ENCODE assay signal across 1 cellular context in genomic region chr15:72685925-72686794, GRCh38.
TF ChIP-seq lines count a peak whose summit lies in the region.

Gene BBS4 (plus strand): TSS chr15:72686207. CDS start chr15:72686228, 21 bp downstream.
Gene HIGD2B (minus strand): TSS chr15:72686182. CDS start chr15:72676374, 9,808 bp downstream.

TF ChIP-seq in K562, 482 proteins besides CTCF, POLR2A, EP300 and RAD21 (continued from another document and continues in another):
- TF ChIP-seq TGIF2 (CRISPR knock-in tag; IDR thresholded peaks at IDR 0.05) (no peak), KLF10 (CRISPR knock-in tag; IDR thresholded peaks at IDR 0.05) (no peak), GABPA (tag; conservative IDR thresholded peaks at IDR 0.05; ENCODE audit: low read depth) (peak; percentile 96), ZNF124 (CRISPR knock-in tag; IDR thresholded peaks at IDR 0.05) (no peak), ZNF184 (CRISPR knock-in tag; IDR thresholded peaks at IDR 0.05) (no peak), GATAD2B (IDR thresholded peaks at IDR 0.05; ENCODE audit: borderline replicate concordance) (no peak), FOXP4 (CRISPR knock-in tag; IDR thresholded peaks at IDR 0.05; ENCODE audit: borderline replicate concordance) (no peak; the same call in 1 of the 2 replicates), ZNF280A (IDR thresholded peaks at IDR 0.05; ENCODE audit: low read depth, partially characterized antibody) (no peak), BRD9 (IDR thresholded peaks at IDR 0.05; ENCODE audit: low read depth, partially characterized antibody) (no peak), MYNN (IDR thresholded peaks at IDR 0.05) (peak; percentile 58; the same call in 1 of the 2 replicates), MYNN (CRISPR knock-in tag; IDR thresholded peaks at IDR 0.05) (no peak), PHB (CRISPR knock-in tag; IDR thresholded peaks at IDR 0.05) (no peak), POLR2AphosphoS5 (IDR thresholded peaks at IDR 0.05; ENCODE audit: control insufficient read depth, insufficient read depth, low read depth, low read length) (peak; percentile 88), CC2D1A (IDR thresholded peaks at IDR 0.05) (no peak), FOXK2 (conservative IDR thresholded peaks at IDR 0.05 in 1 of 2, IDR thresholded peaks at IDR 0.05 in 1 of 2; ENCODE audit: low read depth in 2 of 2) (peak; percentile 8 to 92; a peak in 3 of 4 replicates), CBX3 (IDR thresholded peaks at IDR 0.05; ENCODE audit: borderline replicate concordance in 1 of 2, low read length in 2 of 2) (no peak), PHTF2 (CRISPR knock-in tag; IDR thresholded peaks at IDR 0.05) (no peak), PML (IDR thresholded peaks at IDR 0.05; ENCODE audit: low read length) (peak; percentile 48; the same call in 1 of the 2 replicates), ZNF696 (CRISPR knock-in tag; conservative IDR thresholded peaks at IDR 0.05) (no peak), SOX6 (IDR thresholded peaks at IDR 0.05) (no peak), NELFE (IDR thresholded peaks at IDR 0.05; ENCODE audit: insufficient read depth, insufficient read length) (no peak), MCM5 (IDR thresholded peaks at IDR 0.05; ENCODE audit: low read depth) (no peak), RBM25 (IDR thresholded peaks at IDR 0.05; ENCODE audit: low read depth, low read length, severe bottlenecking) (no peak), ZNF121 (CRISPR knock-in tag; conservative IDR thresholded peaks at IDR 0.05) (no peak), SRF (CRISPR knock-in tag; IDR thresholded peaks at IDR 0.05) (no peak), MAZ (CRISPR knock-in tag; conservative IDR thresholded peaks at IDR 0.05 in 1 of 2, IDR thresholded peaks at IDR 0.05 in 1 of 2) (peak; percentile 57 to 62; a peak in 1 of 4 replicates), FOXA1 (IDR thresholded peaks at IDR 0.05; ENCODE audit: borderline replicate concordance) (no peak), WHSC1 (IDR thresholded peaks at IDR 0.05; ENCODE audit: low read length) (no peak), KHSRP (IDR thresholded peaks at IDR 0.05) (no peak), CEBPB (tag; IDR thresholded peaks at IDR 0.05) (no peak), ZNF586 (CRISPR knock-in tag; conservative IDR thresholded peaks at IDR 0.05) (no peak)
- TF ChIP-seq, protein P1, sequence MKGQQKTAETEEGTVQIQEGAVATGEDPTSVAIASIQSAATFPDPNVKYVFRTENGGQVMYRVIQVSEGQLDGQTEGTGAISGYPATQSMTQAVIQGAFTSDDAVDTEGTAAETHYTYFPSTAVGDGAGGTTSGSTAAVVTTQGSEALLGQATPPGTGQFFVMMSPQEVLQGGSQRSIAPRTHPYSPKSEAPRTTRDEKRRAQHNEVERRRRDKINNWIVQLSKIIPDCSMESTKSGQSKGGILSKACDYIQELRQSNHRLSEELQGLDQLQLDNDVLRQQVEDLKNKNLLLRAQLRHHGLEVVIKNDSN (CRISPR knock-in tag; IDR thresholded peaks at IDR 0.05) = no peak
- TF ChIP-seq, protein P2, sequence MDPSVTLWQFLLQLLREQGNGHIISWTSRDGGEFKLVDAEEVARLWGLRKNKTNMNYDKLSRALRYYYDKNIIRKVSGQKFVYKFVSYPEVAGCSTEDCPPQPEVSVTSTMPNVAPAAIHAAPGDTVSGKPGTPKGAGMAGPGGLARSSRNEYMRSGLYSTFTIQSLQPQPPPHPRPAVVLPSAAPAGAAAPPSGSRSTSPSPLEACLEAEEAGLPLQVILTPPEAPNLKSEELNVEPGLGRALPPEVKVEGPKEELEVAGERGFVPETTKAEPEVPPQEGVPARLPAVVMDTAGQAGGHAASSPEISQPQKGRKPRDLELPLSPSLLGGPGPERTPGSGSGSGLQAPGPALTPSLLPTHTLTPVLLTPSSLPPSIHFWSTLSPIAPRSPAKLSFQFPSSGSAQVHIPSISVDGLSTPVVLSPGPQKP (CRISPR knock-in tag; IDR thresholded peaks at IDR 0.05) = no peak
- TF ChIP-seq, protein P3, sequence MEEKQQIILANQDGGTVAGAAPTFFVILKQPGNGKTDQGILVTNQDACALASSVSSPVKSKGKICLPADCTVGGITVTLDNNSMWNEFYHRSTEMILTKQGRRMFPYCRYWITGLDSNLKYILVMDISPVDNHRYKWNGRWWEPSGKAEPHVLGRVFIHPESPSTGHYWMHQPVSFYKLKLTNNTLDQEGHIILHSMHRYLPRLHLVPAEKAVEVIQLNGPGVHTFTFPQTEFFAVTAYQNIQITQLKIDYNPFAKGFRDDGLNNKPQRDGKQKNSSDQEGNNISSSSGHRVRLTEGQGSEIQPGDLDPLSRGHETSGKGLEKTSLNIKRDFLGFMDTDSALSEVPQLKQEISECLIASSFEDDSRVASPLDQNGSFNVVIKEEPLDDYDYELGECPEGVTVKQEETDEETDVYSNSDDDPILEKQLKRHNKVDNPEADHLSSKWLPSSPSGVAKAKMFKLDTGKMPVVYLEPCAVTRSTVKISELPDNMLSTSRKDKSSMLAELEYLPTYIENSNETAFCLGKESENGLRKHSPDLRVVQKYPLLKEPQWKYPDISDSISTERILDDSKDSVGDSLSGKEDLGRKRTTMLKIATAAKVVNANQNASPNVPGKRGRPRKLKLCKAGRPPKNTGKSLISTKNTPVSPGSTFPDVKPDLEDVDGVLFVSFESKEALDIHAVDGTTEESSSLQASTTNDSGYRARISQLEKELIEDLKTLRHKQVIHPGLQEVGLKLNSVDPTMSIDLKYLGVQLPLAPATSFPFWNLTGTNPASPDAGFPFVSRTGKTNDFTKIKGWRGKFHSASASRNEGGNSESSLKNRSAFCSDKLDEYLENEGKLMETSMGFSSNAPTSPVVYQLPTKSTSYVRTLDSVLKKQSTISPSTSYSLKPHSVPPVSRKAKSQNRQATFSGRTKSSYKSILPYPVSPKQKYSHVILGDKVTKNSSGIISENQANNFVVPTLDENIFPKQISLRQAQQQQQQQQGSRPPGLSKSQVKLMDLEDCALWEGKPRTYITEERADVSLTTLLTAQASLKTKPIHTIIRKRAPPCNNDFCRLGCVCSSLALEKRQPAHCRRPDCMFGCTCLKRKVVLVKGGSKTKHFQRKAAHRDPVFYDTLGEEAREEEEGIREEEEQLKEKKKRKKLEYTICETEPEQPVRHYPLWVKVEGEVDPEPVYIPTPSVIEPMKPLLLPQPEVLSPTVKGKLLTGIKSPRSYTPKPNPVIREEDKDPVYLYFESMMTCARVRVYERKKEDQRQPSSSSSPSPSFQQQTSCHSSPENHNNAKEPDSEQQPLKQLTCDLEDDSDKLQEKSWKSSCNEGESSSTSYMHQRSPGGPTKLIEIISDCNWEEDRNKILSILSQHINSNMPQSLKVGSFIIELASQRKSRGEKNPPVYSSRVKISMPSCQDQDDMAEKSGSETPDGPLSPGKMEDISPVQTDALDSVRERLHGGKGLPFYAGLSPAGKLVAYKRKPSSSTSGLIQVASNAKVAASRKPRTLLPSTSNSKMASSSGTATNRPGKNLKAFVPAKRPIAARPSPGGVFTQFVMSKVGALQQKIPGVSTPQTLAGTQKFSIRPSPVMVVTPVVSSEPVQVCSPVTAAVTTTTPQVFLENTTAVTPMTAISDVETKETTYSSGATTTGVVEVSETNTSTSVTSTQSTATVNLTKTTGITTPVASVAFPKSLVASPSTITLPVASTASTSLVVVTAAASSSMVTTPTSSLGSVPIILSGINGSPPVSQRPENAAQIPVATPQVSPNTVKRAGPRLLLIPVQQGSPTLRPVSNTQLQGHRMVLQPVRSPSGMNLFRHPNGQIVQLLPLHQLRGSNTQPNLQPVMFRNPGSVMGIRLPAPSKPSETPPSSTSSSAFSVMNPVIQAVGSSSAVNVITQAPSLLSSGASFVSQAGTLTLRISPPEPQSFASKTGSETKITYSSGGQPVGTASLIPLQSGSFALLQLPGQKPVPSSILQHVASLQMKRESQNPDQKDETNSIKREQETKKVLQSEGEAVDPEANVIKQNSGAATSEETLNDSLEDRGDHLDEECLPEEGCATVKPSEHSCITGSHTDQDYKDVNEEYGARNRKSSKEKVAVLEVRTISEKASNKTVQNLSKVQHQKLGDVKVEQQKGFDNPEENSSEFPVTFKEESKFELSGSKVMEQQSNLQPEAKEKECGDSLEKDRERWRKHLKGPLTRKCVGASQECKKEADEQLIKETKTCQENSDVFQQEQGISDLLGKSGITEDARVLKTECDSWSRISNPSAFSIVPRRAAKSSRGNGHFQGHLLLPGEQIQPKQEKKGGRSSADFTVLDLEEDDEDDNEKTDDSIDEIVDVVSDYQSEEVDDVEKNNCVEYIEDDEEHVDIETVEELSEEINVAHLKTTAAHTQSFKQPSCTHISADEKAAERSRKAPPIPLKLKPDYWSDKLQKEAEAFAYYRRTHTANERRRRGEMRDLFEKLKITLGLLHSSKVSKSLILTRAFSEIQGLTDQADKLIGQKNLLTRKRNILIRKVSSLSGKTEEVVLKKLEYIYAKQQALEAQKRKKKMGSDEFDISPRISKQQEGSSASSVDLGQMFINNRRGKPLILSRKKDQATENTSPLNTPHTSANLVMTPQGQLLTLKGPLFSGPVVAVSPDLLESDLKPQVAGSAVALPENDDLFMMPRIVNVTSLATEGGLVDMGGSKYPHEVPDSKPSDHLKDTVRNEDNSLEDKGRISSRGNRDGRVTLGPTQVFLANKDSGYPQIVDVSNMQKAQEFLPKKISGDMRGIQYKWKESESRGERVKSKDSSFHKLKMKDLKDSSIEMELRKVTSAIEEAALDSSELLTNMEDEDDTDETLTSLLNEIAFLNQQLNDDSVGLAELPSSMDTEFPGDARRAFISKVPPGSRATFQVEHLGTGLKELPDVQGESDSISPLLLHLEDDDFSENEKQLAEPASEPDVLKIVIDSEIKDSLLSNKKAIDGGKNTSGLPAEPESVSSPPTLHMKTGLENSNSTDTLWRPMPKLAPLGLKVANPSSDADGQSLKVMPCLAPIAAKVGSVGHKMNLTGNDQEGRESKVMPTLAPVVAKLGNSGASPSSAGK (IDR thresholded peaks at IDR 0.05) = no peak
- TF ChIP-seq, protein P4, sequence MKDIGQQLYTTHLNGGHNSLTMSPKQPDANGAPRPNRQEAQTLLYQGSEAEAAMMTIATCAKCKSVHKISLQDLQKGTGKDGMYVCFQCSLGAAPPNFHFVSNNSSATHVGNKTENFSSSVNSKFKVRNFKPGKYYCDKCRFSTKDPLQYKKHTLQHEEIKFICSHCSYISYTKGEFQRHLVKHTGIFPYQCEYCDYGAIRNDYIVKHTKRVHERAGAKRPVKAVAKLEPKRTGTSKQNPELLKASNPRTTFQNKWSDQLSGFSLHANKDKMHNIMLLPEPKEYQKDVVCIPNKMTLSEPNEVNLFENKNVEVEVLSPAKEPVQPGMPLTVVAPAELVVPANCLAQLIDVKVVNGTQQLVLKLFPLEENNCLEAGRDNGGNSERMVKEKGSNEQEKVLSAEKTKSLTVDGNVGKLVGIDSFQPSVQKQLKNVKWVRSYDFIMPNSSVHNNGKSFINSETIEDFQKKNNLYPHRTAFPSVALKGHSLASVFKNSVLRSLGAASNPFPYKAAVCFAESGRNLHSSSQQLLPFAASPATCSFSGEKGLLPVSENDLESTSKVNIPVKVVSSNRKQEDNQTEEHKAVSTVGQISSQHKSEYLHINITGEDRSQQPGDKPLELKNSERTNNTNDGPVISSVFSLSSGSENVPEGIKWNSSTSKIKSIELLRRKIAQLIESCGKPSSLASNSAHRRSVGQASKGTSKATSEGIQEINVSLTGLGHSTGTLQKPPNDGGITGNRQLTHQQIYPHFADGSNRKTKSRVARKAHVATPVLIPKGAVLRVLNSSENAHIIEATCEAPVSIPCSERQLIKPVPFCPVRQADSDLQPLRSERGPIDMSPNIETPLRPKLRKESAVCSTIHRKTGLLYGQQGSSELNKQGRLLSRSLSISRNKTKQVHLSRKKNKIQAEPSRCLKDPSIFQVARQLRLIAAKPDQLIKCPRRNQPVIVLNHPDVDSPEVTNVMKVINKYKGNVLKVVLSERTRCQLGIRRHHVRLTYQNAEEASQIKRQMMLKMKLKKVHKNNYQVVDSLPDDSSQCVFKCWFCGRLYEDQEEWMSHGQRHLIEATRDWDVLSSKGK (CRISPR knock-in tag; IDR thresholded peaks at IDR 0.05) = no peak
